ENCODE assay signal across 9 cellular contexts in the genomic region with DNA sequence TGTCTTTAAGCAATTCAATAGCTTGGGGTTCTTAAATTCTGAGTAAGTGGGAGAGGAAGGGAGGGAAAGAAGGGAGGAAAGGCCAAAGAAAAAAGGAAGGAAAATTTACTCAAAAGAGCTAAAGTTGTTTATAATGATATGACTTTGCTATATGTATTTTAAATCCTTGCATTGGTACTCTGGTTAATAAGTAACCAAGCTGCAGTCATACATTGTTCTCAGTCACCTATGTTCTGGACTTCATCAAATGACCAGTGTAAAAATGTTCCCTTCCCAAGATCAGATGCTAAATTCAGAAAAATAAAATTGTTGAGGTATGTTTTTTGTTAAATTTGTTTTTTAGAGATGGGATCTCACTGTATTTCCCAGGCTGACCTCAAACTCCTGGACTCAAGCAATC.
"Had no signal": no experiment of that assay in that cellular context is flagged by ENCODE, and none has a peak within 500 bp of the region (broad histone marks: within the 10 kb centered on the region; RNA-seq: fewer than 3 reads in every experiment).

No MANE protein-coding gene starts in this region.

- ATAC-seq: HCT116, HepG2 had no signal

- H3K36me3 Mint-ChIP-seq: IgD-negative memory B cell had no signal

- H3K4me1 Mint-ChIP-seq: IgD-negative memory B cell had no signal

- H2AFZ ChIP-seq: GM23248 had no signal

- H3K4me3 Mint-ChIP-seq: HFFc6, IgD-negative memory B cell had no signal

- H3K36me3 ChIP-seq: HAP-1 had no signal

- DNase-seq: GM23248, GOT3, H7, HFFc6, KBM-7 had no signal

- H3K9me3 ChIP-seq: HAP-1 had no signal

- H3K27ac Mint-ChIP-seq: HFFc6 had no signal

- H3K27ac ChIP-seq: GM23248 had no signal

- H3K4me3 ChIP-seq: GM23248, HAP-1 had no signal

- H3K27me3 Mint-ChIP-seq: IgD-negative memory B cell had no signal
